13 cellular contexts compared by ENCODE assay signal in the genomic region with DNA sequence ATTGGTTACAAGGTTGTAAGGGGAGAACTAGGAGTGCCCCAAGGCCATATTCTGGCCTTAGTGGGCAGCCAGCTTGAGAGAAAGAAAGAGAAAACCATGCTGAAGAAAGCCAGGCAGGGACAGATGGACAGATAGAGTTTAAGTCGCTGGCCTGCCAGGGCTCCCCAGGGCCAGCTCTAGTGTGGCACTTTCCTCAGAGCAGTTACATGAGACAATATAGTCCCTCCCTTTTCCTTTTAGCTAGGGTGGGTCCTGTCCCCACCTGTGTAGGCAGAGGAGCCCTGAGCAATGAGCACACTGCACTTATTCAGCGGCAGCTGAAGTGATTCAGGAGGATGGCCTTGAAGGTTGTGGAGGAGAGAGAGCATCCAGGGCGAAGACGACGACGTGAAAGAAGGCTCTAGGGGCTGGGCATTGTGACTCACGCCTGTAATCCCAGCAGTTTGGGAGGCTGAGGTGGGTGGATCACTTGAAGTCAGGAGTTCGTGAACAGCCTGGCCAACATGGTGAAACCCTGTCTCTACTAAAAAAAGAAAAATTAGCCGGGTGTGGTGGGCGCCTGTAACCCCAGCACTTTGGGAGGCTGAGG.
A peak's percentile ranks its signal among the peaks of the same experiment; 100 is the strongest.
DNase-seq lines count a peak whose midpoint lies in the region; ATAC-seq, FAIRE-seq and TF ChIP-seq lines count a peak whose summit lies in the region.
"Had no signal": no experiment of that assay in that cellular context is flagged by ENCODE, and none has a peak within 500 bp of the region (broad histone marks: within the 10 kb centered on the region; RNA-seq: fewer than 3 reads in every experiment).

No MANE protein-coding gene starts in this region.

- H2AFZ ChIP-seq in K562 (ENCODE audit: low read depth, low read length) = peak overlapping the region; percentile 71

- no peaks in the 10 kb centered on the region for H3K79me2 ChIP-seq in K562 (ENCODE audit: control insufficient read depth, insufficient read depth, low read length)

- POLR2A ChIA-PET in K562 (lab: Yijun Ruan, JAX) = interaction anchor here (0.5 to 1.0 kb wide), 2 partner anchors 183 to 303 kb away, joined by 3 read pairs; partner anchors contain the start of gene SERTAD2

- no peaks in the 10 kb centered on the region for H3K9me3 Mint-ChIP-seq in activated T-cell treated with anti-CD3 and anti-CD28 coated beads, Interleukin-2, amount 50 U/mL, for 4 hours
- H3K9me3 Mint-ChIP-seq: CD4-positive, CD25-positive, alpha-beta regulatory T cell had no signal

- H3K4me3 Mint-ChIP-seq in activated T-cell treated with anti-CD3 and anti-CD28 coated beads, Interleukin-2, amount 50 U/mL, for 4 hours = no peak overlapping the region
- H3K4me3 Mint-ChIP-seq: CD4-positive, CD25-positive, alpha-beta regulatory T cell had no signal

- H3K9ac ChIP-seq in K562 (ENCODE audit: insufficient read depth in 1 of 2, low read depth in 2 of 2, low read length in 2 of 2) = peak overlapping the region in 1 of 2 experiments; percentile 32; a peak in 1 of 4 replicates

- no peak overlapping the region for H3K27ac ChIP-seq in K562 (ENCODE audit: extremely low read depth, low read depth, low read length)

- no peak for FAIRE-seq in K562 (lab: Jason Lieb, UNC)

- H3K9me3 ChIP-seq in K562 (replicated peaks; ENCODE audit: control insufficient read depth, insufficient read depth, low read depth, low read length) (no peaks in the 10 kb centered on the region), mucosa of descending colon (no peaks in the 10 kb centered on the region)
- H3K9me3 ChIP-seq: stomach had no signal

- DNase-seq in AG10803 (ENCODE audit: low read depth) (peak; percentile 63), HPDE6-E6E7 (ENCODE audit: extremely low spot score) (peak; percentile 56), K562 (ENCODE audit: extremely low read depth in 1 of 4, low spot score in 3 of 4) (peak in 1 of 4 experiments; percentile 34), mucosa of descending colon (no peak), SK-N-DZ (ENCODE audit: low spot score) (no peak)
- no peak for DNase-seq in activated T-cell treated with anti-CD3 and anti-CD28 coated beads, Interleukin-2, amount 50 U/mL, for 4 hours
- DNase-seq in stimulated activated naive CD4-positive, alpha-beta T cell (lab: John Stamatoyannopoulos, UW) = no peak
- DNase-seq: activated CD4-positive, alpha-beta T cell treated with anti-CD3 and anti-CD28 coated beads, Interleukin-2, amount 50 U/mL, for 48 hours; activated naive CD4-positive, alpha-beta T cell treated with anti-CD3 and anti-CD28 coated beads, Interleukin-2, amount 50 U/mL, for 16 hours; CD4-positive, CD25-positive, alpha-beta regulatory T cell; NCI-H524; stomach had no signal

- H3K4me1 Mint-ChIP-seq in activated T-cell treated with anti-CD3 and anti-CD28 coated beads, Interleukin-2, amount 50 U/mL, for 4 hours (ENCODE audit: low read depth) = peaks cover 9% of the 10 kb centered on the region

- H3K4me1 ChIP-seq in K562 (replicated peaks in 1 of 2; ENCODE audit: control insufficient read depth in 2 of 2, insufficient read depth in 2 of 2, low read length in 2 of 2) (peaks cover 3 to 18% of the 10 kb centered on the region in 2 experiments; a peak in 4 of 5 replicates), mucosa of descending colon (ENCODE audit: low read depth) (peaks cover 7% of the 10 kb centered on the region)

- H3K4me3 ChIP-seq in AG10803 (ENCODE audit: low read length) (no peak overlapping the region), K562 (no peak overlapping the region), mucosa of descending colon (no peak overlapping the region)
- H3K4me3 ChIP-seq: stomach had no signal

- no peak overlapping the region for H3K4me2 ChIP-seq in K562 (ENCODE audit: insufficient read depth, low read length)

- ATAC-seq in K562 (peak; percentile 24), mucosa of descending colon (peak; percentile 55), HG02642 (IDR thresholded peaks at IDR 0.05; ENCODE audit: poor library complexity, unreplicated experiment) (no peak)
- ATAC-seq in activated T-cell treated with anti-CD3 and anti-CD28 coated beads, Interleukin-2, amount 50 U/mL, for 4 hours = no peak

- intact Hi-C loops in K562 (cut with micrococcal nuclease) (no loop called here), mucosa of descending colon (cut with DNase I, micrococcal nuclease) (loop anchor here in 1 of 2 donors (10.0 kb wide), 1 partner anchor 192 kb away; no protein-coding TSS in a partner anchor)

- CTCF ChIA-PET in K562 (lab: Yijun Ruan, JAX; ENCODE audit: low intra/inter-chr PET ratio) = no interaction called here

- no peaks in the 10 kb centered on the region for H3K27me3 ChIP-seq in K562 (ENCODE audit: control insufficient read depth in 2 of 2, insufficient read depth in 2 of 2, low read length in 2 of 2)
- H3K27me3 ChIP-seq: stomach had no signal

- no TSS peak for BruUV-seq in K562 (replicated peaks; lab: Mats Ljungman, UMichigan)

- no peak for TF ChIP-seq RAD21 in K562 (CRISPR knock-in tag; conservative IDR thresholded peaks at IDR 0.05 in 1 of 2, IDR thresholded peaks at IDR 0.05 in 1 of 2)

- no peaks in the 10 kb centered on the region for H3K9me1 ChIP-seq in K562 (ENCODE audit: control insufficient read depth, insufficient read depth, low read length)

- 30% methylated on average over 10 of the region's 10 CpGs for WGBS in K562 (ENCODE audit: insufficient coverage, low coverage, missing lambda C conversion rate)

- TF ChIP-seq EP300 in K562 (IDR thresholded peaks at IDR 0.05; ENCODE audit: low read length) = no peak

- no peak for TF ChIP-seq CTCF in AG10803 (conservative IDR thresholded peaks at IDR 0.05; ENCODE audit: low read length)
- TF ChIP-seq CTCF in K562 (IDR thresholded peaks at IDR 0.05 in 2 of 3, conservative IDR thresholded peaks at IDR 0.05 in 1 of 3; ENCODE audit: insufficient read depth in 2 of 3, low read depth in 1 of 3, low read length in 3 of 3) = no peak
- no peak for TF ChIP-seq CTCF in mucosa of descending colon (IDR thresholded peaks at IDR 0.05)

- no peaks in the 10 kb centered on the region for H4K20me1 ChIP-seq in K562 (replicated peaks; ENCODE audit: control insufficient read depth, insufficient read depth, low read length)

- H3K36me3 Mint-ChIP-seq in activated T-cell treated with anti-CD3 and anti-CD28 coated beads, Interleukin-2, amount 50 U/mL, for 4 hours (ENCODE audit: insufficient read depth) = no peaks in the 10 kb centered on the region
- H3K36me3 Mint-ChIP-seq: CD4-positive, CD25-positive, alpha-beta regulatory T cell had no signal

- no peaks in the 10 kb centered on the region for H3K36me3 ChIP-seq in K562 (ENCODE audit: control insufficient read depth, insufficient read depth, low read length)
- H3K36me3 ChIP-seq in mucosa of descending colon (ENCODE audit: low read depth) = no peaks in the 10 kb centered on the region
- H3K36me3 ChIP-seq: stomach had no signal

- H3K27me3 Mint-ChIP-seq in activated T-cell treated with anti-CD3 and anti-CD28 coated beads, Interleukin-2, amount 50 U/mL, for 4 hours (ENCODE audit: low read depth) = no peaks in the 10 kb centered on the region

- in situ Hi-C loops in K562 (cut with MboI) = no loop called here

- TF ChIP-seq POLR2A in K562 (conservative IDR thresholded peaks at IDR 0.05) = no peak

TF ChIP-seq in K562, 482 proteins besides CTCF, POLR2A, EP300 and RAD21:
- peak; percentile 53 for TF ChIP-seq EGR1 (conservative IDR thresholded peaks at IDR 0.05)
- TF ChIP-seq, protein P1, sequence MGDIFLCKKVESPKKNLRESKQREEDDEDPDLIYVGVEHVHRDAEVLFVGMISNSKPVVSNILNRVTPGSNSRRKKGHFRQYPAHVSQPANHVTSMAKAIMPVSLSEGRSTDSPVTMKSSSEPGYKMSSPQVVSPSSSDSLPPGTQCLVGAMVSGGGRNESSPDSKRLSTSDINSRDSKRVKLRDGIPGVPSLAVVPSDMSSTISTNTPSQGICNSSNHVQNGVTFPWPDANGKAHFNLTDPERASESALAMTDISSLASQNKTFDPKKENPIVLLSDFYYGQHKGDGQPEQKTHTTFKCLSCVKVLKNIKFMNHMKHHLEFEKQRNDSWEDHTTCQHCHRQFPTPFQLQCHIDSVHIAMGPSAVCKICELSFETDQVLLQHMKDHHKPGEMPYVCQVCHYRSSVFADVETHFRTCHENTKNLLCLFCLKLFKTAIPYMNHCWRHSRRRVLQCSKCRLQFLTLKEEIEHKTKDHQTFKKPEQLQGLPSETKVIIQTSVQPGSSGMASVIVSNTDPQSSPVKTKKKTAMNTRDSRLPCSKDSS (IDR thresholded peaks at IDR 0.05; ENCODE audit: low read depth, partially characterized antibody) = no peak
- peak; percentile 52; the same call in 1 of the 2 replicates for TF ChIP-seq FOSL1 (tag; conservative IDR thresholded peaks at IDR 0.05)

Comparison
In these comparisons a context has a peak if more than half of its experiments do, and no peak if none do; other contexts are left out.
1. DNase-seq: peak in AG10803 (single experiment) and HPDE6-E6E7 (single experiment); none in mucosa of descending colon (0 of 3), SK-N-DZ (single experiment), activated T-cell treated with anti-CD3 and anti-CD28 coated beads, Interleukin-2, amount 50 U/mL, for 4 hours (single experiment) and stimulated activated naive CD4-positive, alpha-beta T cell (0 of 6).
2. ATAC-seq: peak in K562 (single experiment) and mucosa of descending colon (single experiment); none in activated T-cell treated with anti-CD3 and anti-CD28 coated beads, Interleukin-2, amount 50 U/mL, for 4 hours (0 of 2) and HG02642 (single experiment).